Comparison of ENCODE assay signal across 15 cellular contexts in genomic region chr11:99911116-99911515, GRCh38.
A peak's percentile ranks its signal among the peaks of the same experiment; 100 is the strongest.
DNase-seq lines count a peak whose midpoint lies in the region; TF ChIP-seq lines count a peak whose summit lies in the region.
"Had no signal": no experiment of that assay in that cellular context is flagged by ENCODE, and none has a peak within 500 bp of the region (broad histone marks: within the 10 kb centered on the region; RNA-seq: fewer than 3 reads in every experiment).

No MANE protein-coding gene starts in this region.

- peak; percentile 19; the same call in 1 of the 2 replicates for TF ChIP-seq CTCF in PC-9 (conservative IDR thresholded peaks at IDR 0.05)

- no peaks in the 10 kb centered on the region for H3F3A ChIP-seq in PC-9 (ENCODE audit: insufficient read depth, low read depth)

- H2AFZ ChIP-seq in PC-9, result no peak overlapping the region

- H3K4me1 ChIP-seq in PC-9 (replicated peaks; ENCODE audit: insufficient read depth), result no peaks in the 10 kb centered on the region
- H3K4me1 ChIP-seq: upper lobe of left lung had no signal

- H3K4me2 ChIP-seq in PC-9, result no peak overlapping the region

- H4K20me1 ChIP-seq in PC-9 (ENCODE audit: insufficient read depth), result peaks cover 3% of the 10 kb centered on the region; the same call in 1 of the 2 replicates

- no peaks in the 10 kb centered on the region for H3K27me3 ChIP-seq in PC-9 (ENCODE audit: insufficient read depth, low read depth)
- H3K27me3 ChIP-seq: upper lobe of left lung had no signal

- no TSS peak for BruUV-seq in PC-9 (replicated peaks; lab: Mats Ljungman, UMichigan)

- POLR2A ChIA-PET in PC-9 (lab: Charles Lee; ENCODE audit: unreplicated experiment), result no interaction called here

- no peaks in the 10 kb centered on the region for H3K36me3 ChIP-seq in PC-9 (ENCODE audit: low read depth)
- H3K36me3 ChIP-seq: upper lobe of left lung had no signal

- H3K27ac ChIP-seq in PC-9, result no peak overlapping the region
- H3K27ac ChIP-seq: upper lobe of left lung had no signal

- CTCF ChIA-PET in PC-9 (lab: Charles Lee), result no interaction called here

- no peaks in the 10 kb centered on the region for H3K9me3 ChIP-seq in PC-9 (ENCODE audit: insufficient read depth, low read depth)
- H3K9me3 ChIP-seq: upper lobe of left lung had no signal

- no peak overlapping the region for H3K4me3 ChIP-seq in PC-9
- H3K4me3 ChIP-seq: upper lobe of left lung had no signal

- H3K9me2 ChIP-seq in PC-9 (ENCODE audit: insufficient read depth), result no peaks in the 10 kb centered on the region

- peak; percentile 61 for DNase-seq in DMS53 (lab: John Stamatoyannopoulos, UW)
- DNase-seq in HCEC 1CT, result peak; percentile 4
- DNase-seq in PC-9, result no peak
- peak; percentile 23 for DNase-seq in iPS-NIHi7 (ENCODE audit: extremely low spot score)
- no peak for DNase-seq in NCI-H2081 treated with DMSO at 0.1 percent for 48 hours (lab: John Stamatoyannopoulos, UW)
- no peak for DNase-seq in SHP77 (lab: John Stamatoyannopoulos, UW)
- no peak for DNase-seq in NCI-H2107 (lab: John Stamatoyannopoulos, UW)
- DNase-seq: activated CD8-positive, alpha-beta T cell treated with anti-CD3 and anti-CD28 coated beads, Interleukin-2, amount 10 ng/mL, durations not matched to agents 7 days and 5 days; activated T-cell treated with anti-CD3 and anti-CD28 coated beads, Interleukin-2, amount 50 U/mL, for 48 hours; Calu3; effector CD8-positive, alpha-beta T cell; NCI-H1436; small intestine; stimulated activated CD4-positive, alpha-beta T cell treated with anti-CD3 and anti-CD28 coated beads, Interleukin-4, amount 100 ng/mL, for 24 hours; upper lobe of left lung had no signal

- H3K79me2 ChIP-seq in PC-9 (ENCODE audit: low read depth), result no peaks in the 10 kb centered on the region

- intact Hi-C loops in PC-9 (cut with micrococcal nuclease; ENCODE audit: unreplicated experiment), result no loop called here

Comparison
In these comparisons a context has a peak if more than half of its experiments do, and no peak if none do; other contexts are left out.
1. DNase-seq: peak in DMS53 (single experiment), HCEC 1CT (single experiment) and iPS-NIHi7 (single experiment); none in PC-9 (0 of 2), NCI-H2081 treated with DMSO at 0.1 percent for 48 hours (single experiment), SHP77 (0 of 2) and NCI-H2107 (single experiment).